8 cellular contexts compared by ENCODE assay signal in the genomic region with DNA sequence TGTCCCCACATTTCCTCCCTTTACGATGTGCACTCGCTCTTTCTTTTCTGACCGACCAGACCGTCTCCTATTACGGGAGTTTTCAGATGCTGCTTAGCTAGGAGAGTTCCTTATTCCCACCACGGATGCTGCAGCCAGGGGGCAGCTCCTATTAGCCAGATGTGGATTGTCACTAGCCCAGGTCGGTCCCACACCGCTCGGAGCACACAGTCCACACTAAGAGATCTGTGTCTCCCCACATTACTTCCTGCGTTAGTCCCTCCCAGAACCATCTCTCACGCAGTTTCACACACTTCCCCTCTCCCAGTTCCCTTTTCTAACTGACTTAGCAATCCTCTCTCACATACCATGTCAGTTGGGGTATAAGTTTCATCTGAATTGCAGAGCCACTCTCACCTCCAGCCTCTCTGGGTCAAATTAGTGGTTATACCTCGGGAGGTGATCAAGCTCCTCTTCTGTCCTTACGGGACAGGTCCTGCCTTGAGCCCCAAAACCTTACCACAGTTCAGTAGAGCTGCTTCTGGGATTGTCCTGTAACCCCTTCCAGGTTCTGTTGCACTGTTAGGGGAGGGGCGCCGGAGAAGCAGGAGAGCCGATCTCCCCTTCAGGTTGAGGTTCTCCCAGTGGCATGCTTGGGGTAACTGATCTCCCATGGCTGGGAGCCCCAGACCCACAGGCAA. TPM values are rescaled to one million over a fixed set of nuclear protein-coding genes. Genes with fewer than 3 reads are reported as not detected.
DNase-seq lines count a peak whose midpoint lies in the region; ATAC-seq, FAIRE-seq and TF ChIP-seq lines count a peak whose summit lies in the region.

No MANE protein-coding gene starts in this region.

- DNase-seq in GM12892 (ENCODE audit: insufficient read length): peak; percentile 1
- peak; percentile 54 for DNase-seq in KG1 (lab: John Stamatoyannopoulos, UW)
- no peak for DNase-seq in stomach
- no peak for DNase-seq in activated CD8-positive, alpha-beta memory T cell treated with anti-CD3 and anti-CD28 coated beads, Interleukin-2, amount 50 U/mL, for 4 hours
- no peak for DNase-seq in AG20443 (ENCODE audit: low spot score)
- DNase-seq in uterus: no peak

- ATAC-seq in GM21528 (IDR thresholded peaks at IDR 0.05; ENCODE audit: low FRiP score, unreplicated experiment): peak; percentile 95
- ATAC-seq in gastroesophageal sphincter: peak; percentile 51

- intact Hi-C loops in stomach (cut with DNase I; ENCODE audit: low total_unique reads) (no loop called here), uterus (cut with DNase I; ENCODE audit: low total_unique reads) (no loop called here)

- TF ChIP-seq EP300 in gastroesophageal sphincter (IDR thresholded peaks at IDR 0.05) (no peak), stomach (IDR thresholded peaks at IDR 0.05) (no peak)

- H3K4me3 ChIP-seq in gastroesophageal sphincter (no peak overlapping the region), stomach (no peak overlapping the region), uterus (no peak overlapping the region)

- WGBS in gastroesophageal sphincter (ENCODE audit: low coverage in 1 of 2), 2 donors: 79 to 81% methylated on average over 11 to 12 of the region's 16 CpGs
- 75 to 81% (median 79%) methylated on average over 13 to 16 of the region's 16 CpGs for WGBS in stomach, 5 donors

- TF ChIP-seq POLR2A in GM12892 (IDR thresholded peaks at IDR 0.05; ENCODE audit: low read depth, low read length) (no peak), gastroesophageal sphincter (IDR thresholded peaks at IDR 0.05) (no peak), stomach (IDR thresholded peaks at IDR 0.05) (no peak), uterus (IDR thresholded peaks at IDR 0.05) (no peak)

- H3K36me3 ChIP-seq in gastroesophageal sphincter: no peaks in the 10 kb centered on the region
- H3K36me3 ChIP-seq in stomach: no peaks in the 10 kb centered on the region
- no peaks in the 10 kb centered on the region for H3K36me3 ChIP-seq in uterus

- no peaks in the 10 kb centered on the region for H3K4me1 ChIP-seq in gastroesophageal sphincter
- peaks cover 10 to 33% (median 23%) of the 10 kb centered on the region in 4 donors for H3K4me1 ChIP-seq in stomach
- H3K4me1 ChIP-seq in uterus: no peaks in the 10 kb centered on the region

- no peaks in the 10 kb centered on the region for H3K9me3 ChIP-seq in gastroesophageal sphincter
- no peaks in the 10 kb centered on the region for H3K9me3 ChIP-seq in stomach
- H3K9me3 ChIP-seq in uterus: no peaks in the 10 kb centered on the region

- TF ChIP-seq CTCF in gastroesophageal sphincter (IDR thresholded peaks at IDR 0.05) (no peak), stomach (IDR thresholded peaks at IDR 0.05) (no peak), uterus (IDR thresholded peaks at IDR 0.05) (no peak)

- no peak overlapping the region for H3K27ac ChIP-seq in gastroesophageal sphincter
- H3K27ac ChIP-seq in stomach: peak overlapping the region; percentile 46 to 74 (median 73)
- H3K27ac ChIP-seq in uterus: no peak overlapping the region

- H3K27me3 ChIP-seq in gastroesophageal sphincter (no peaks in the 10 kb centered on the region), stomach (no peaks in the 10 kb centered on the region), uterus (no peaks in the 10 kb centered on the region)

- peak; percentile 87 for FAIRE-seq in GM12892 (lab: Jason Lieb, UNC)

RNA-seq across cellular contexts. Expression of a gene that starts 28.2 kb away (rescaled TPM):
- polyA plus RNA-seq in GM12892 (2012; ENCODE audit: missing spikeins): not detected
- not detected for total RNA-seq in gastroesophageal sphincter
- total RNA-seq in stomach: 10 to 100 TPM in 1 of 5 donors, 1 to 10 TPM in 1, under 1 TPM in 1, not detected in 2; 0.87 to 52.1 (median 3.5) TPM
- polyA plus RNA-seq in stomach: 1 to 10 TPM in 1 of 3 donors, under 1 TPM in 2; 0.62 to 3.2 (median 0.68) TPM
- 100 to 1,000 TPM in 1 of 4 donors, not detected in 3; 539 TPM for total RNA-seq in uterus

Comparison
In these comparisons a context has a peak if more than half of its experiments do, and no peak if none do; other contexts are left out.
1. DNase-seq: peak in GM12892 (single experiment) and KG1 (single experiment); none in stomach (single experiment), activated CD8-positive, alpha-beta memory T cell treated with anti-CD3 and anti-CD28 coated beads, Interleukin-2, amount 50 U/mL, for 4 hours (single experiment), AG20443 (single experiment) and uterus (0 of 2).
2. H3K27ac ChIP-seq: peak in stomach (5 of 5); none in gastroesophageal sphincter (0 of 4) and uterus (0 of 2).